1 cellular context compared by ENCODE assay signal in the genomic region with DNA sequence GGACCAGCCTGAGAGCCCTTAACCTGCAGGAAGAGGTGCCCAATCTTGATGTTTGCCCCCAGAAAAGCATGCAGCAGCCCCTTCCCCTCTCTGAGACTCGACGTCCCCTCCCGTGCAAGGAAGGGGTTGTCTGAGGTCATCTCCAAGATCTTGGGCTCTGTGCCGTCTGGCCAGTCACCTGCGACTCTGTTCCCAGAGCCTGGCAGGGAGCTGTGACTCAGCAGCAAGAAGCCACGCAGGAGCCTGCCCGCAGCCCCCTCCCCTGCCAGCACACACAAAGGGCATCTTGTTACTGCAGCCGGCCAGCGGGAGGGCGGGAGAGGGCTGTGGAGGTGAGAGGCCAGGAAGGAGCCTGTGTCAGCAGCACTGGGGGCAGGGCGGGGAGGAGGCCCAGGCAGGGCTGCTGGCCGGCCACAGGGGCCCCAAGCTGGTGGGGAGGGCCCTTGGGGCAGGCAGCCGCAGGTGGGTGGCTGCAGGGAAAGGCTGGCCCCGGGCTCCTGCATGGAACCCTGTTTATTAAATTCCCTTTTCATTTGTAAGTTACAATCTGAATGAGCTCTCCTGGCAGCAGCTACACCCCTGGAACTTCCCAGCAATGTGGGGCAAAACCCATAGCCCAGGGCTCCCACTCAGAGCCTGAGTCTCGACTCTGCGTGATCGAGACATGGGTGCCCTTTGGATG.
TF ChIP-seq lines count a peak whose summit lies in the region.

No MANE protein-coding gene starts in this region.

TF ChIP-seq in SK-N-SH, 30 proteins besides CTCF, POLR2A, EP300 and RAD21 (continued from another document):
- TF ChIP-seq, protein P1, sequence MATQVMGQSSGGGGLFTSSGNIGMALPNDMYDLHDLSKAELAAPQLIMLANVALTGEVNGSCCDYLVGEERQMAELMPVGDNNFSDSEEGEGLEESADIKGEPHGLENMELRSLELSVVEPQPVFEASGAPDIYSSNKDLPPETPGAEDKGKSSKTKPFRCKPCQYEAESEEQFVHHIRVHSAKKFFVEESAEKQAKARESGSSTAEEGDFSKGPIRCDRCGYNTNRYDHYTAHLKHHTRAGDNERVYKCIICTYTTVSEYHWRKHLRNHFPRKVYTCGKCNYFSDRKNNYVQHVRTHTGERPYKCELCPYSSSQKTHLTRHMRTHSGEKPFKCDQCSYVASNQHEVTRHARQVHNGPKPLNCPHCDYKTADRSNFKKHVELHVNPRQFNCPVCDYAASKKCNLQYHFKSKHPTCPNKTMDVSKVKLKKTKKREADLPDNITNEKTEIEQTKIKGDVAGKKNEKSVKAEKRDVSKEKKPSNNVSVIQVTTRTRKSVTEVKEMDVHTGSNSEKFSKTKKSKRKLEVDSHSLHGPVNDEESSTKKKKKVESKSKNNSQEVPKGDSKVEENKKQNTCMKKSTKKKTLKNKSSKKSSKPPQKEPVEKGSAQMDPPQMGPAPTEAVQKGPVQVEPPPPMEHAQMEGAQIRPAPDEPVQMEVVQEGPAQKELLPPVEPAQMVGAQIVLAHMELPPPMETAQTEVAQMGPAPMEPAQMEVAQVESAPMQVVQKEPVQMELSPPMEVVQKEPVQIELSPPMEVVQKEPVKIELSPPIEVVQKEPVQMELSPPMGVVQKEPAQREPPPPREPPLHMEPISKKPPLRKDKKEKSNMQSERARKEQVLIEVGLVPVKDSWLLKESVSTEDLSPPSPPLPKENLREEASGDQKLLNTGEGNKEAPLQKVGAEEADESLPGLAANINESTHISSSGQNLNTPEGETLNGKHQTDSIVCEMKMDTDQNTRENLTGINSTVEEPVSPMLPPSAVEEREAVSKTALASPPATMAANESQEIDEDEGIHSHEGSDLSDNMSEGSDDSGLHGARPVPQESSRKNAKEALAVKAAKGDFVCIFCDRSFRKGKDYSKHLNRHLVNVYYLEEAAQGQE (IDR thresholded peaks at IDR 0.05; ENCODE audit: low read depth, low read length), result no peak
- peak; percentile 32; the same call in 1 of the 2 replicates for TF ChIP-seq MXI1 (IDR thresholded peaks at IDR 0.05; ENCODE audit: low read depth, low read length)
- TF ChIP-seq, protein P2, sequence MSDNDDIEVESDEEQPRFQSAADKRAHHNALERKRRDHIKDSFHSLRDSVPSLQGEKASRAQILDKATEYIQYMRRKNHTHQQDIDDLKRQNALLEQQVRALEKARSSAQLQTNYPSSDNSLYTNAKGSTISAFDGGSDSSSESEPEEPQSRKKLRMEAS (IDR thresholded peaks at IDR 0.05; ENCODE audit: low read depth), result peak; percentile 74
- no peak for TF ChIP-seq MEF2A (IDR thresholded peaks at IDR 0.05; ENCODE audit: borderline replicate concordance, low read depth)
- TF ChIP-seq, protein P3, sequence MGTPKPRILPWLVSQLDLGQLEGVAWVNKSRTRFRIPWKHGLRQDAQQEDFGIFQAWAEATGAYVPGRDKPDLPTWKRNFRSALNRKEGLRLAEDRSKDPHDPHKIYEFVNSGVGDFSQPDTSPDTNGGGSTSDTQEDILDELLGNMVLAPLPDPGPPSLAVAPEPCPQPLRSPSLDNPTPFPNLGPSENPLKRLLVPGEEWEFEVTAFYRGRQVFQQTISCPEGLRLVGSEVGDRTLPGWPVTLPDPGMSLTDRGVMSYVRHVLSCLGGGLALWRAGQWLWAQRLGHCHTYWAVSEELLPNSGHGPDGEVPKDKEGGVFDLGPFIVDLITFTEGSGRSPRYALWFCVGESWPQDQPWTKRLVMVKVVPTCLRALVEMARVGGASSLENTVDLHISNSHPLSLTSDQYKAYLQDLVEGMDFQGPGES (IDR thresholded peaks at IDR 0.05; ENCODE audit: low read depth, low read length), result no peak
- TF ChIP-seq, protein P4, sequence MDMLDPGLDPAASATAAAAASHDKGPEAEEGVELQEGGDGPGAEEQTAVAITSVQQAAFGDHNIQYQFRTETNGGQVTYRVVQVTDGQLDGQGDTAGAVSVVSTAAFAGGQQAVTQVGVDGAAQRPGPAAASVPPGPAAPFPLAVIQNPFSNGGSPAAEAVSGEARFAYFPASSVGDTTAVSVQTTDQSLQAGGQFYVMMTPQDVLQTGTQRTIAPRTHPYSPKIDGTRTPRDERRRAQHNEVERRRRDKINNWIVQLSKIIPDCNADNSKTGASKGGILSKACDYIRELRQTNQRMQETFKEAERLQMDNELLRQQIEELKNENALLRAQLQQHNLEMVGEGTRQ (IDR thresholded peaks at IDR 0.05; ENCODE audit: borderline replicate concordance, low read depth, low read length), result no peak
- no peak for TF ChIP-seq CHD2 (IDR thresholded peaks at IDR 0.05; ENCODE audit: low read length, partially characterized antibody)
- TF ChIP-seq NRF1 (IDR thresholded peaks at IDR 0.05; ENCODE audit: low read depth, low read length), result no peak
- TF ChIP-seq, protein P5, sequence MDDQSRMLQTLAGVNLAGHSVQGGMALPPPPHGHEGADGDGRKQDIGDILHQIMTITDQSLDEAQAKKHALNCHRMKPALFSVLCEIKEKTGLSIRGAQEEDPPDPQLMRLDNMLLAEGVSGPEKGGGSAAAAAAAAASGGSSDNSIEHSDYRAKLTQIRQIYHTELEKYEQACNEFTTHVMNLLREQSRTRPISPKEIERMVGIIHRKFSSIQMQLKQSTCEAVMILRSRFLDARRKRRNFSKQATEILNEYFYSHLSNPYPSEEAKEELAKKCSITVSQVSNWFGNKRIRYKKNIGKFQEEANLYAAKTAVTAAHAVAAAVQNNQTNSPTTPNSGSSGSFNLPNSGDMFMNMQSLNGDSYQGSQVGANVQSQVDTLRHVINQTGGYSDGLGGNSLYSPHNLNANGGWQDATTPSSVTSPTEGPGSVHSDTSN (IDR thresholded peaks at IDR 0.05), result peak; percentile 78
- peak; percentile 66; the same call in 1 of the 2 replicates for TF ChIP-seq GATA2 (CRISPR knock-in tag; IDR thresholded peaks at IDR 0.05)
- TF ChIP-seq TCF12 (IDR thresholded peaks at IDR 0.05), result peak; percentile 94
- TF ChIP-seq POLR2AphosphoS5 (IDR thresholded peaks at IDR 0.05; ENCODE audit: low read depth, low read length), result peak; percentile 47; the same call in 1 of the 2 replicates
- 0 out of 2 replicates have a peak, but pooled peaks have one; percentile 5 for TF ChIP-seq TAF1 (IDR thresholded peaks at IDR 0.05; ENCODE audit: borderline replicate concordance, low read depth, low read length)
- TF ChIP-seq, protein P6, sequence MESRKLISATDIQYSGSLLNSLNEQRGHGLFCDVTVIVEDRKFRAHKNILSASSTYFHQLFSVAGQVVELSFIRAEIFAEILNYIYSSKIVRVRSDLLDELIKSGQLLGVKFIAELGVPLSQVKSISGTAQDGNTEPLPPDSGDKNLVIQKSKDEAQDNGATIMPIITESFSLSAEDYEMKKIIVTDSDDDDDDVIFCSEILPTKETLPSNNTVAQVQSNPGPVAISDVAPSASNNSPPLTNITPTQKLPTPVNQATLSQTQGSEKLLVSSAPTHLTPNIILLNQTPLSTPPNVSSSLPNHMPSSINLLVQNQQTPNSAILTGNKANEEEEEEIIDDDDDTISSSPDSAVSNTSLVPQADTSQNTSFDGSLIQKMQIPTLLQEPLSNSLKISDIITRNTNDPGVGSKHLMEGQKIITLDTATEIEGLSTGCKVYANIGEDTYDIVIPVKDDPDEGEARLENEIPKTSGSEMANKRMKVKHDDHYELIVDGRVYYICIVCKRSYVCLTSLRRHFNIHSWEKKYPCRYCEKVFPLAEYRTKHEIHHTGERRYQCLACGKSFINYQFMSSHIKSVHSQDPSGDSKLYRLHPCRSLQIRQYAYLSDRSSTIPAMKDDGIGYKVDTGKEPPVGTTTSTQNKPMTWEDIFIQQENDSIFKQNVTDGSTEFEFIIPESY (IDR thresholded peaks at IDR 0.05; ENCODE audit: borderline replicate concordance, low read depth), result peak; percentile 79; the same call in 1 of the 2 replicates
- no peak for TF ChIP-seq RCOR1 (IDR thresholded peaks at IDR 0.05; ENCODE audit: low read length)
- TF ChIP-seq ELF1 (IDR thresholded peaks at IDR 0.05), result peak; percentile 37; the same call in 1 of the 2 replicates
- TF ChIP-seq FOSL2 (IDR thresholded peaks at IDR 0.05; ENCODE audit: borderline replicate concordance, low read depth), result peak; percentile 90
- TF ChIP-seq RFX5 (IDR thresholded peaks at IDR 0.05; ENCODE audit: low read length), result no peak
- TF ChIP-seq FOXM1 (IDR thresholded peaks at IDR 0.05; ENCODE audit: low read depth), result peak; percentile 33; the same call in 1 of the 2 replicates
- peak; percentile 11; the same call in 1 of the 2 replicates for TF ChIP-seq SMC3 (IDR thresholded peaks at IDR 0.05; ENCODE audit: low read depth, low read length)
- peak; percentile 65; the same call in 1 of the 2 replicates for TF ChIP-seq FOXJ3 (CRISPR knock-in tag; IDR thresholded peaks at IDR 0.05)
